In genomic region chr3:114214542-114215341, GRCh38 we compare ENCODE assay signal across 8 cellular contexts. TPM values are rescaled to one million over a fixed set of nuclear protein-coding genes. Genes with fewer than 3 reads are reported as not detected.
DNase-seq lines count a peak whose midpoint lies in the region; ATAC-seq, FAIRE-seq and TF ChIP-seq lines count a peak whose summit lies in the region.

No MANE protein-coding gene starts in this region.

- peak overlapping the region; percentile 13 for H4K91ac ChIP-seq in H1 (replicated peaks; ENCODE audit: insufficient read length, low read length)

- H3K4me3 Mint-ChIP-seq in stimulated activated effector memory CD8-positive, alpha-beta T cell treated with anti-CD3 and anti-CD28 coated beads, Interleukin-12 subunit alpha, Interleukin-12 subunit beta, amount 100 ng/mL, for 72 hours: no peak overlapping the region

- H4K5ac ChIP-seq in H1 (ENCODE audit: insufficient read length, low read depth, low read length): peak overlapping the region; percentile 8

- FAIRE-seq in H1 (lab: Jason Lieb, UNC): peak; percentile 69

- ATAC-seq in stimulated activated effector memory CD8-positive, alpha-beta T cell treated with anti-CD3 and anti-CD28 coated beads, Interleukin-12 subunit alpha, Interleukin-12 subunit beta, amount 100 ng/mL, for 72 hours: peak; percentile 74
- ATAC-seq in HG02798 (IDR thresholded peaks at IDR 0.05; ENCODE audit: poor library complexity, unreplicated experiment): no peak

- no peak overlapping the region for H2AFZ ChIP-seq in H1 (ENCODE audit: low read length)

- H3K27ac ChIP-seq in H1 (ENCODE audit: low read depth, low read length): no peak overlapping the region

- peak overlapping the region; percentile 72 for H2AK5ac ChIP-seq in H1 (ENCODE audit: low read depth, low read length)

- TF ChIP-seq RAD21 in H1 (IDR thresholded peaks at IDR 0.05 in 1 of 2, conservative IDR thresholded peaks at IDR 0.05 in 1 of 2; ENCODE audit: low read depth in 2 of 2, low read length in 2 of 2): no peak

- H3K27me3 ChIP-seq in H1 (replicated peaks in 1 of 4; ENCODE audit: control insufficient read depth in 3 of 4, extremely low read depth in 1 of 4, insufficient read depth in 3 of 4, low read length in 3 of 4): peaks cover 0 to 4% (median 1%) of the 10 kb centered on the region in 4 experiments; a peak in 3 of 7 replicates
- no peaks in the 10 kb centered on the region for H3K27me3 ChIP-seq in HAP-1 (ENCODE audit: low read depth)

- no peak for TF ChIP-seq EP300 in H1 (IDR thresholded peaks at IDR 0.05; ENCODE audit: borderline replicate concordance in 1 of 2, low read depth in 2 of 2, low read length in 2 of 2)

- H3K79me1 ChIP-seq in H1 (ENCODE audit: low read depth, low read length): no peaks in the 10 kb centered on the region

- H3K4me1 Mint-ChIP-seq in stimulated activated effector memory CD8-positive, alpha-beta T cell treated with anti-CD3 and anti-CD28 coated beads, Interleukin-12 subunit alpha, Interleukin-12 subunit beta, amount 100 ng/mL, for 72 hours: peaks cover 17% of the 10 kb centered on the region

- H2BK20ac ChIP-seq in H1 (ENCODE audit: low read length): peak overlapping the region; percentile 83; the same call in 1 of the 2 replicates

- H3K18ac ChIP-seq in H1 (ENCODE audit: extremely low read depth, low read length): 0 out of 2 replicates have a peak overlapping the region, but pooled peaks have one; percentile 49

- peak overlapping the region; percentile 79; the same call in 1 of the 2 replicates for H2BK5ac ChIP-seq in H1 (ENCODE audit: low read depth, low read length)

- H4K8ac ChIP-seq in H1 (ENCODE audit: extremely low read depth, insufficient read depth, low read length): no peak overlapping the region

- H3K36me3 Mint-ChIP-seq in stimulated activated effector memory CD8-positive, alpha-beta T cell treated with anti-CD3 and anti-CD28 coated beads, Interleukin-12 subunit alpha, Interleukin-12 subunit beta, amount 100 ng/mL, for 72 hours: no peaks in the 10 kb centered on the region

- 58% methylated on average over 6 of the region's 6 CpGs; no CpG with 5 or more reads in 1 of the 2 experiments for WGBS in H1 (ENCODE audit: extremely low coverage in 1 of 2, insufficient coverage in 1 of 2, insufficient read length in 1 of 2, insufficient replicate concordance in 2 of 2, low coverage in 1 of 2, low lambda C conversion rate in 2 of 2, missing lambda C conversion rate in 1 of 2), 2 experiments

- H3K4me2 ChIP-seq in H1 (ENCODE audit: insufficient read depth in 1 of 2, low read depth in 2 of 2, low read length in 2 of 2): peak overlapping the region; percentile 48 to 51

- H3K56ac ChIP-seq in H1 (replicated peaks; ENCODE audit: insufficient read length, low read depth, low read length): no peak overlapping the region

- H2BK12ac ChIP-seq in H1 (ENCODE audit: low read depth, low read length): peak overlapping the region; percentile 96

- H4K20me1 ChIP-seq in H1 (replicated peaks in 1 of 2; ENCODE audit: control insufficient read depth in 1 of 2, insufficient read depth in 2 of 2, low read length in 2 of 2): no peaks in the 10 kb centered on the region

- H2BK120ac ChIP-seq in H1 (replicated peaks; ENCODE audit: low read depth, low read length): no peak overlapping the region

- no peaks in the 10 kb centered on the region; the same call in 1 of the 2 replicates for H3K23me2 ChIP-seq in H1 (ENCODE audit: low read depth, low read length)

- peaks cover 3 to 19% (median 4%) of the 10 kb centered on the region in 4 experiments; a peak in 6 of 7 replicates for H3K4me1 ChIP-seq in H1 (replicated peaks in 1 of 4; ENCODE audit: control insufficient read depth in 3 of 4, insufficient read depth in 4 of 4, low read length in 3 of 4)
- H3K4me1 ChIP-seq in HAP-1: peaks cover 6% of the 10 kb centered on the region

- no peak for TF ChIP-seq CTCF in H1 (IDR thresholded peaks at IDR 0.05; ENCODE audit: control extremely low read depth in 1 of 3, insufficient read depth in 1 of 3, low read depth in 1 of 3, low read length in 3 of 3)

- in situ Hi-C loops in HAP-1 (cut with MboI; ENCODE audit: low sequenced_read_pairs): no loop called here

- H3K79me2 ChIP-seq in H1 (ENCODE audit: control insufficient read depth in 1 of 2, insufficient read depth in 2 of 2, low read length in 2 of 2): no peaks in the 10 kb centered on the region

- no peak overlapping the region for H3K9ac ChIP-seq in H1 (replicated peaks in 1 of 4; ENCODE audit: extremely low read depth in 1 of 4, low read depth in 3 of 4, low read length in 3 of 4)

- no peak overlapping the region for H3K27ac Mint-ChIP-seq in stimulated activated effector memory CD8-positive, alpha-beta T cell treated with anti-CD3 and anti-CD28 coated beads, Interleukin-12 subunit alpha, Interleukin-12 subunit beta, amount 100 ng/mL, for 72 hours

- H3K36me3 ChIP-seq in H1 (ENCODE audit: control insufficient read depth in 2 of 4, insufficient read depth in 4 of 4, low read length in 3 of 4) (no peaks in the 10 kb centered on the region), HAP-1 (replicated peaks) (no peaks in the 10 kb centered on the region)

- POLR2A ChIA-PET in H1 (lab: Charles Lee; ENCODE audit: partially characterized antibody): interaction anchor here (0.6 kb wide), 1 partner anchor 222 kb away, joined by 3 read pairs; no protein-coding TSS in a partner anchor

- peak; percentile 47 for DNase-seq in NCI-H748 (lab: John Stamatoyannopoulos, UW; ENCODE audit: unreplicated experiment)
- no peak for DNase-seq in NCI-H748 treated with DMSO at 0.1 percent for 48 hours (lab: John Stamatoyannopoulos, UW)
- DNase-seq in Jurkat, Clone E6-1 (ENCODE audit: low read depth, low spot score): peak; percentile 24
- peak in 1 of 2 experiments; percentile 13 for DNase-seq in H1 (ENCODE audit: low read depth in 1 of 2, low spot score in 2 of 2)
- DNase-seq in stimulated activated effector memory CD8-positive, alpha-beta T cell treated with anti-CD3 and anti-CD28 coated beads, Interleukin-12 subunit alpha, Interleukin-12 subunit beta, amount 100 ng/mL, for 72 hours (ENCODE audit: low spot score in 2 of 2): no peak
- no peak for DNase-seq in HAP-1 (ENCODE audit: low spot score in 2 of 2)
- DNase-seq in epidermal melanocyte (ENCODE audit: insufficient read length, low spot score): no peak

- no peaks in the 10 kb centered on the region for H3K9me3 ChIP-seq in H1 (ENCODE audit: insufficient read depth in 2 of 2, low read depth in 1 of 2, low read length in 1 of 2)
- no peaks in the 10 kb centered on the region for H3K9me3 ChIP-seq in HAP-1

- no peak overlapping the region for H3K4me3 ChIP-seq in Jurkat, Clone E6-1 (ENCODE audit: low read length)
- H3K4me3 ChIP-seq in H1 (ENCODE audit: extremely low read depth in 1 of 4, insufficient read depth in 2 of 4, low read depth in 3 of 4, low read length in 4 of 4) (peak overlapping the region in 1 of 4 experiments; percentile 10; a peak in 3 of 8 replicates), HAP-1 (no peak overlapping the region)

- H3K9me3 Mint-ChIP-seq in stimulated activated effector memory CD8-positive, alpha-beta T cell treated with anti-CD3 and anti-CD28 coated beads, Interleukin-12 subunit alpha, Interleukin-12 subunit beta, amount 100 ng/mL, for 72 hours: no peaks in the 10 kb centered on the region

- H3K4ac ChIP-seq in H1 (replicated peaks; ENCODE audit: insufficient read length, low read depth, low read length): no peak overlapping the region

- CTCF ChIA-PET in H1 (lab: Charles Lee; ENCODE audit: partially characterized antibody): interaction anchor here (1.0 to 1.5 kb wide), 3 partner anchors 23 to 76 kb away, joined by 3 read pairs; partner anchors contain the start of gene DRD3

- no peak for TF ChIP-seq POLR2A in H1 (IDR thresholded peaks at IDR 0.05; ENCODE audit: control extremely low read depth in 1 of 2, low read depth in 2 of 2, low read length in 2 of 2)

- no peak overlapping the region for H3K23ac ChIP-seq in H1 (ENCODE audit: insufficient read length)

- no peak overlapping the region; the same call in 1 of the 2 replicates for H2BK15ac ChIP-seq in H1 (ENCODE audit: low read length)

- no peak overlapping the region for H3K14ac ChIP-seq in H1 (ENCODE audit: insufficient read length)

TF ChIP-seq in H1, 55 proteins besides CTCF, POLR2A, EP300 and RAD21 (continues in another document):
- TF ChIP-seq JUND (IDR thresholded peaks at IDR 0.05; ENCODE audit: low read length) (0 out of 2 replicates have a peak, but pooled peaks have one; percentile 32), CBX8 (IDR thresholded peaks at IDR 0.05; ENCODE audit: borderline replicate concordance, low read depth, low read length) (no peak), CREB1 (IDR thresholded peaks at IDR 0.05) (no peak)

RNA-seq across cellular contexts. Expression of gene ZNF80, which starts 22.6 kb away (rescaled TPM):
- polyA plus RNA-seq in Jurkat, Clone E6-1 (2012; ENCODE audit: insufficient read depth, insufficient read length): 0.39 TPM
- total RNA-seq in H1 (2021; fragmentation: NEBNext Ultra II Directional; extraction: Animal tissue kit (Norgen Biotek cat#: 25700)): not detected in 2 replicates
- not detected in 2 replicates for polyA plus RNA-seq in H1 (2011; rRNA removed)
- polyA plus RNA-seq in H1 (2011; cell fraction: cytosol; rRNA removed): not detected
- polyA plus RNA-seq in H1 (2011; cell fraction: nucleus; rRNA removed): not detected
- polyA plus RNA-seq in H1 (2012, experiment 1 of 2): not detected in 4 replicates
- not detected for polyA plus RNA-seq in H1 (2012, experiment 2 of 2)
- not detected for polyA plus RNA-seq in H1 (2013, experiment 1 of 2)
- not detected for polyA plus RNA-seq in H1 (2013, experiment 2 of 2)
- 0.12 TPM in 1 of 2 replicates, not detected in the other for polyA minus RNA-seq in H1 (2011; rRNA and poly(A)+ RNA removed)
- not detected for polyA minus RNA-seq in H1 (2011; cell fraction: cytosol; rRNA and poly(A)+ RNA removed)
- not detected for polyA minus RNA-seq in H1 (2011; cell fraction: nucleus; rRNA and poly(A)+ RNA removed)

RNA-seq across cellular contexts. Expression of gene DRD3, which starts 35.9 kb away (rescaled TPM):
- polyA plus RNA-seq in Jurkat, Clone E6-1 (2012; ENCODE audit: insufficient read depth, insufficient read length): not detected
- 0.32 and 0.34 TPM in 2 replicates for total RNA-seq in H1 (2021; fragmentation: NEBNext Ultra II Directional; extraction: Animal tissue kit (Norgen Biotek cat#: 25700))
- polyA plus RNA-seq in H1 (2011; rRNA removed): 1.2 and 1.3 TPM in 2 replicates
- 0.59 TPM for polyA plus RNA-seq in H1 (2011; cell fraction: cytosol; rRNA removed)
- 0.86 TPM for polyA plus RNA-seq in H1 (2011; cell fraction: nucleus; rRNA removed)
- 0.18 to 0.46 TPM (median 0.37 TPM) in 4 replicates for polyA plus RNA-seq in H1 (2012, experiment 1 of 2)
- 0.28 TPM for polyA plus RNA-seq in H1 (2012, experiment 2 of 2)
- 1.0 TPM for polyA plus RNA-seq in H1 (2013, experiment 1 of 2)
- polyA plus RNA-seq in H1 (2013, experiment 2 of 2): 0.72 TPM
- polyA minus RNA-seq in H1 (2011; rRNA and poly(A)+ RNA removed): 0.22 and 1.2 TPM in 2 replicates
- polyA minus RNA-seq in H1 (2011; cell fraction: cytosol; rRNA and poly(A)+ RNA removed): not detected
- 1.2 TPM for polyA minus RNA-seq in H1 (2011; cell fraction: nucleus; rRNA and poly(A)+ RNA removed)

Comparison
In these comparisons a context has a peak if more than half of its experiments do, and no peak if none do; other contexts are left out.
1. DNase-seq: peak in NCI-H748 (single experiment) and Jurkat, Clone E6-1 (single experiment); none in NCI-H748 treated with DMSO at 0.1 percent for 48 hours (single experiment), stimulated activated effector memory CD8-positive, alpha-beta T cell treated with anti-CD3 and anti-CD28 coated beads, Interleukin-12 subunit alpha, Interleukin-12 subunit beta, amount 100 ng/mL, for 72 hours (0 of 2), HAP-1 (0 of 2) and epidermal melanocyte (single experiment).